Comparison of ENCODE assay signal across 29 cellular contexts in the genomic region with DNA sequence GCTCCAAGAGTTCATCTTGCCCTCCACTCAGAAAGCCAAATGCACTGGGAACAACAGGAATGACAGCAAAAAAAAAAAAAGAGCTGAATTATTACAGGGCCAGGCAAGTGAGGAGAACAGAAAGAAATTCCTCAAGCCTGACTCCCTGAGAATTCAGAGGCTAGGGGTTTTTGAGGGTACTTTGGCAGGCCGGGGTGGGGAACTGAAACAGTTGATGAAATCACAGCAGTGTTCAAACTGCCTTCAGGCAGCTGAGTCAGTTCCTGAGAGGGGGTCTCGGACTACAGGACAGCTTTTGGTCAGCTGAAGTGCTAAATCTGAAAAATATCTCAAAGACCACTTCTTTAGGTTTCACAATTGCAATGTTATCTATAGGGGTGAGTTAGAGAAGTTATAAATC.
A peak's percentile ranks its signal among the peaks of the same experiment; 100 is the strongest.
DNase-seq lines count a peak whose midpoint lies in the region; ATAC-seq and TF ChIP-seq lines count a peak whose summit lies in the region.
"Had no signal": no experiment of that assay in that cellular context is flagged by ENCODE, and none has a peak within 500 bp of the region (broad histone marks: within the 10 kb centered on the region; RNA-seq: fewer than 3 reads in every experiment).

No MANE protein-coding gene starts in this region.

- DNase-seq in AG04450 (ENCODE audit: low read depth, low spot score): no peak
- peak; percentile 7 for DNase-seq in choroid plexus epithelial cell (ENCODE audit: low read depth)
- no peak for DNase-seq in gastrocnemius medialis
- no peak for DNase-seq in sciatic nerve (ENCODE audit: low spot score)
- no peak for DNase-seq in CD4-positive, alpha-beta memory T cell
- DNase-seq: activated CD4-positive, alpha-beta memory T cell treated with anti-CD3 and anti-CD28 coated beads for 36 hours; activated naive CD4-positive, alpha-beta T cell treated with Interleukin-2 at 50 U/mL for 16 hours; adrenal gland; CD4-positive, alpha-beta T cell; effector CD4-positive, alpha-beta T cell; H7; hypothalamus; Kasumi-1; natural killer cell; NCI-H1417 treated with DMSO at 0.1 percent for 48 hours; NCI-H2029 treated with DMSO at 0.1 percent for 48 hours; NK-92 treated with Interleukin-12 subunit alpha and Interleukin-12 subunit beta, amount 100 ng/mL, for 24 hours; ovary; PC-9; retina; SHP77; small intestine; stimulated activated naive CD4-positive, alpha-beta T cell had no signal

- no peaks in the 10 kb centered on the region for H3K4me1 Mint-ChIP-seq in CD4-positive, alpha-beta memory T cell
- H3K4me1 Mint-ChIP-seq: natural killer cell had no signal

- in situ Hi-C loops in gastrocnemius medialis (cut with MboI; ENCODE audit: low sequenced_read_pairs in 4 of 4): no loop called here

- no peak overlapping the region for H3K27ac Mint-ChIP-seq in CD4-positive, alpha-beta memory T cell
- H3K27ac Mint-ChIP-seq: activated CD4-positive, alpha-beta memory T cell treated with anti-CD3 and anti-CD28 coated beads for 36 hours; CD4-positive, alpha-beta T cell; natural killer cell had no signal

- ATAC-seq in GM18868 (IDR thresholded peaks at IDR 0.05; ENCODE audit: unreplicated experiment): peak; percentile 49
- peak; percentile 44 for ATAC-seq in HG03521 (IDR thresholded peaks at IDR 0.05; ENCODE audit: unreplicated experiment)
- ATAC-seq in gastrocnemius medialis: no peak
- no peak for ATAC-seq in sciatic nerve
- ATAC-seq in GM19023 (IDR thresholded peaks at IDR 0.05; ENCODE audit: unreplicated experiment): no peak
- ATAC-seq: activated CD4-positive, CD25-positive, alpha-beta regulatory T cell treated with anti-CD3 and anti-CD28 coated beads, Interleukin-2, amount 50 U/mL, for 24 hours; natural killer cell had no signal

- no peaks in the 10 kb centered on the region for H3K27me3 Mint-ChIP-seq in CD4-positive, alpha-beta memory T cell
- H3K27me3 Mint-ChIP-seq: activated CD4-positive, alpha-beta memory T cell treated with anti-CD3 and anti-CD28 coated beads for 36 hours; CD4-positive, alpha-beta T cell had no signal

- no peak for TF ChIP-seq POLR2A in gastrocnemius medialis (IDR thresholded peaks at IDR 0.05)

- intact Hi-C loops in gastrocnemius medialis (cut with DNase I; ENCODE audit: low total_unique reads) (no loop called here), sciatic nerve (cut with DNase I) (loop anchor here (2.0 kb wide), 1 partner anchor 230 kb away; no protein-coding TSS in a partner anchor)
- intact Hi-C loops in CD4-positive, alpha-beta memory T cell (cut with micrococcal nuclease): no loop called here

- peaks cover 4% of the 10 kb centered on the region for H3K9me3 ChIP-seq in AG04450 (ENCODE audit: control insufficient read depth, insufficient read depth, low read length)
- no peaks in the 10 kb centered on the region for H3K9me3 ChIP-seq in gastrocnemius medialis
- no peaks in the 10 kb centered on the region for H3K9me3 ChIP-seq in CD4-positive, alpha-beta memory T cell (ENCODE audit: control insufficient read depth in 1 of 2, low read length in 2 of 2)
- H3K9me3 ChIP-seq: adrenal gland, ovary, suprapubic skin had no signal

- peaks cover 2 to 12% (median 4%) of the 10 kb centered on the region in 8 donors for H3K9me3 Mint-ChIP-seq in CD4-positive, alpha-beta memory T cell

- peak overlapping the region; percentile 21 for H3K27ac ChIP-seq in AG04450 (ENCODE audit: low read depth, low read length)
- H3K27ac ChIP-seq in gastrocnemius medialis: no peak overlapping the region
- no peak overlapping the region for H3K27ac ChIP-seq in CD4-positive, alpha-beta memory T cell (ENCODE audit: low read depth, low read length)
- H3K27ac ChIP-seq: adrenal gland, ovary, PC-9, suprapubic skin had no signal

- H3K36me3 ChIP-seq in gastrocnemius medialis: no peaks in the 10 kb centered on the region
- H3K36me3 ChIP-seq in CD4-positive, alpha-beta memory T cell (ENCODE audit: insufficient read depth, low read length): no peaks in the 10 kb centered on the region
- H3K36me3 ChIP-seq: adrenal gland, ovary, suprapubic skin had no signal

- H3K27me3 ChIP-seq in AG04450 (ENCODE audit: control insufficient read depth, insufficient read depth, low read length) (no peaks in the 10 kb centered on the region), gastrocnemius medialis (no peaks in the 10 kb centered on the region)
- H3K27me3 ChIP-seq in CD4-positive, alpha-beta memory T cell (ENCODE audit: insufficient read depth, low read length): no peaks in the 10 kb centered on the region
- H3K27me3 ChIP-seq: adrenal gland, ovary, suprapubic skin had no signal

- no peak for TF ChIP-seq CTCF in AG04450 (IDR thresholded peaks at IDR 0.05; ENCODE audit: low read depth, low read length)
- TF ChIP-seq CTCF in choroid plexus epithelial cell (conservative IDR thresholded peaks at IDR 0.05; ENCODE audit: low read depth, low read length): no peak
- no peak for TF ChIP-seq CTCF in gastrocnemius medialis (IDR thresholded peaks at IDR 0.05 in 4 of 5, conservative IDR thresholded peaks at IDR 0.05 in 1 of 5)

- no peak overlapping the region for H3K4me3 Mint-ChIP-seq in CD4-positive, alpha-beta memory T cell
- H3K4me3 Mint-ChIP-seq: activated CD4-positive, alpha-beta memory T cell treated with anti-CD3 and anti-CD28 coated beads for 36 hours; CD4-positive, alpha-beta T cell; natural killer cell had no signal

- no peaks in the 10 kb centered on the region for H3K4me1 ChIP-seq in gastrocnemius medialis
- H3K4me1 ChIP-seq in CD4-positive, alpha-beta memory T cell (ENCODE audit: insufficient read depth, low read length): no peaks in the 10 kb centered on the region
- H3K4me1 ChIP-seq: adrenal gland had no signal

- peaks cover 0 to 2% of the 10 kb centered on the region in 2 donors for H3K36me3 Mint-ChIP-seq in CD4-positive, alpha-beta memory T cell
- H3K36me3 Mint-ChIP-seq: natural killer cell had no signal

- POLR2A ChIA-PET in AG04450 (lab: Yijun Ruan, JAX): no interaction called here
- POLR2A ChIA-PET in CD4-positive, alpha-beta memory T cell (lab: Charles Lee; ENCODE audit: partially characterized antibody): no interaction called here

- CTCF ChIA-PET in AG04450 (lab: Charles Lee): no interaction called here
- CTCF ChIA-PET in CD4-positive, alpha-beta memory T cell (lab: Charles Lee; ENCODE audit: partially characterized antibody): no interaction called here

- H3K4me3 ChIP-seq in AG04450 (ENCODE audit: low read depth, low read length) (no peak overlapping the region), choroid plexus epithelial cell (ENCODE audit: low read depth, low read length) (no peak overlapping the region), gastrocnemius medialis (no peak overlapping the region)
- no peak overlapping the region for H3K4me3 ChIP-seq in CD4-positive, alpha-beta memory T cell (ENCODE audit: low read length in 2 of 2)
- H3K4me3 ChIP-seq: adrenal gland, lung, ovary, PC-9, suprapubic skin had no signal

Comparison
In these comparisons a context has a peak if more than half of its experiments do, and no peak if none do; other contexts are left out.
1. ATAC-seq: peak in GM18868 (single experiment) and HG03521 (single experiment); none in gastrocnemius medialis (0 of 2), sciatic nerve (single experiment) and GM19023 (single experiment).